Comparison of ENCODE assay signal across 9 cellular contexts in the genomic region with DNA sequence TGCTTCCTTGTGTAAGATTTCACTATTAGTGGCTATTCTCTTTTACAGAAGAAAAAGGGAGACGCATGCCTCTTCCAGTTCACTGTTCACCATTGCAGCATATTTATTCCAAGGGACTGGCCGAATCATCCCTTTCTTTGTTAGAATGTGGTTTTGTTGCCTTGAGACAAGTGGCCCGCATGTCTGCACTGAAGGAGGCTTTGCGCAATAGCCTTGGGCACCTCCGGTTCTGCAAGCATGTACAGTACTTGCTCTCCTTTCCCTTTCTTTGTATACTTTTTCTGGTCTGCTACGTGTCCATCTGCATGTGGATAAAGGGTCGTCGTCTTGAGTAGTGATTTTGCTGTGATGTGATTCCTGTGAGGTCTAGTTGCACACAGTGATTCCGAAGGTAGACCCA. TPM values are rescaled to one million over a fixed set of nuclear protein-coding genes. Genes with fewer than 3 reads are reported as not detected.
DNase-seq lines count a peak whose midpoint lies in the region; ATAC-seq, FAIRE-seq and TF ChIP-seq lines count a peak whose summit lies in the region.
"Had no signal": no experiment of that assay in that cellular context is flagged by ENCODE, and none has a peak within 500 bp of the region (broad histone marks: within the 10 kb centered on the region; RNA-seq: fewer than 3 reads in every experiment).

No MANE protein-coding gene starts in this region.

- peaks cover 61% of the 10 kb centered on the region for H4K20me1 ChIP-seq in keratinocyte (ENCODE audit: control insufficient read depth, extremely low read depth, insufficient read depth, low read length)

- H3K27me3 Mint-ChIP-seq in CD4-positive, alpha-beta memory T cell = no peaks in the 10 kb centered on the region
- H3K27me3 Mint-ChIP-seq: activated CD4-positive, alpha-beta memory T cell treated with anti-CD3 and anti-CD28 coated beads for 36 hours had no signal

- peaks cover 98% of the 10 kb centered on the region for H3K79me2 ChIP-seq in keratinocyte (ENCODE audit: control insufficient read depth, insufficient read depth, low read length)

- in situ Hi-C loops in transverse colon (cut with MboI; ENCODE audit: low pct_ligation_motif_present in 1 of 4, low pct_unique_long_range_greater_than_20kb in 1 of 4, low sequenced_read_pairs in 3 of 4) = no loop called here

- H3K27ac ChIP-seq in HUES64 (ENCODE audit: low read depth, low read length) = 0 out of 2 replicates have a peak overlapping the region, but pooled peaks have one; percentile 2
- peak overlapping the region; percentile 61 to 91 (median 83) for H3K27ac ChIP-seq in adrenal gland
- peak overlapping the region; percentile 93 for H3K27ac ChIP-seq in keratinocyte (ENCODE audit: control insufficient read depth, insufficient read depth, low read length)
- peak overlapping the region; percentile 74 to 81 (median 80) for H3K27ac ChIP-seq in transverse colon
- H3K27ac ChIP-seq in CD4-positive, alpha-beta memory T cell (ENCODE audit: low read depth, low read length) = no peak overlapping the region

- peak overlapping the region; percentile 90 for H3K4me2 ChIP-seq in keratinocyte (ENCODE audit: control insufficient read depth, extremely low read depth, insufficient read depth, low read depth, low read length)

- POLR2A ChIA-PET in CD4-positive, alpha-beta memory T cell (lab: Charles Lee; ENCODE audit: partially characterized antibody) = interaction anchor here (0.5 kb wide), 1 partner anchor 28 kb away, joined by 3 read pairs; no protein-coding TSS in a partner anchor

- TF ChIP-seq CTCF in adrenal gland (IDR thresholded peaks at IDR 0.05) = no peak
- no peak for TF ChIP-seq CTCF in keratinocyte (optimal IDR thresholded peaks at IDR 0.05 in 1 of 3, IDR thresholded peaks at IDR 0.05 in 1 of 3, conservative IDR thresholded peaks at IDR 0.05 in 1 of 3; ENCODE audit: extremely low read depth in 1 of 3, insufficient read depth in 2 of 3, low read length in 3 of 3)
- no peak for TF ChIP-seq CTCF in transverse colon (IDR thresholded peaks at IDR 0.05)

- TF ChIP-seq POLR2A in adrenal gland (IDR thresholded peaks at IDR 0.05) (no peak), transverse colon (IDR thresholded peaks at IDR 0.05) (no peak)

- dilution Hi-C loops in keratinocyte (cut with MboI; ENCODE audit: extremely low pct_ligation_motif_present, low sequenced_read_pairs) = no loop called here

- TF ChIP-seq EP300 in transverse colon (IDR thresholded peaks at IDR 0.05; ENCODE audit: low read depth) = no peak

- CTCF ChIA-PET in CD4-positive, alpha-beta memory T cell (lab: Charles Lee; ENCODE audit: partially characterized antibody) = no interaction called here

- H3K27ac Mint-ChIP-seq in CD4-positive, alpha-beta memory T cell = no peak overlapping the region
- H3K27ac Mint-ChIP-seq: activated CD4-positive, alpha-beta memory T cell treated with anti-CD3 and anti-CD28 coated beads for 36 hours had no signal

- FAIRE-seq in keratinocyte (lab: Jason Lieb, UNC) = peak; percentile 73

- H3K9ac ChIP-seq in HUES64 (ENCODE audit: low read depth, low read length) (0 out of 2 replicates have a peak overlapping the region, but pooled peaks have one; percentile 25), keratinocyte (ENCODE audit: control insufficient read depth, extremely low read depth, insufficient read depth, low read length) (peak overlapping the region; percentile 80)

- H3K9me3 ChIP-seq in HUES64 (ENCODE audit: insufficient read depth, low read depth, low read length) = no peaks in the 10 kb centered on the region
- no peaks in the 10 kb centered on the region for H3K9me3 ChIP-seq in adrenal gland (replicated peaks in 1 of 3)
- H3K9me3 ChIP-seq in keratinocyte (ENCODE audit: control insufficient read depth, low read depth, low read length) = no peaks in the 10 kb centered on the region
- H3K9me3 ChIP-seq in transverse colon = no peaks in the 10 kb centered on the region
- H3K9me3 ChIP-seq in CD4-positive, alpha-beta memory T cell (ENCODE audit: control insufficient read depth in 1 of 2, low read length in 2 of 2) = no peaks in the 10 kb centered on the region
- H3K9me3 ChIP-seq: MG63 had no signal

- WGBS in HUES64 = 77% methylated on average over 8 of the region's 9 CpGs
- WGBS in adrenal gland, 4 donors = 36 to 42% (median 38%) methylated on average over 9 of the region's 9 CpGs
- WGBS in transverse colon (ENCODE audit: low coverage in 1 of 2), 2 donors = 70 to 80% methylated on average over 8 to 9 of the region's 9 CpGs

- H3K4me1 ChIP-seq in HUES64 (ENCODE audit: insufficient read depth, low read length) = peaks cover 44% of the 10 kb centered on the region
- H3K4me1 ChIP-seq in adrenal gland (replicated peaks in 1 of 2) = peaks cover 42 to 61% of the 10 kb centered on the region in 2 donors
- peaks cover 81% of the 10 kb centered on the region for H3K4me1 ChIP-seq in keratinocyte (ENCODE audit: control insufficient read depth, extremely low read depth, insufficient read depth, low read length)
- H3K4me1 ChIP-seq in transverse colon = peaks cover 26 to 59% (median 33%) of the 10 kb centered on the region in 4 donors
- H3K4me1 ChIP-seq in CD4-positive, alpha-beta memory T cell (ENCODE audit: insufficient read depth, low read length) = no peaks in the 10 kb centered on the region

- H3K36me3 ChIP-seq in HUES64 (ENCODE audit: insufficient read depth, low read length) (no peaks in the 10 kb centered on the region), adrenal gland (replicated peaks in 1 of 2) (no peaks in the 10 kb centered on the region), keratinocyte (ENCODE audit: control insufficient read depth in 2 of 2, extremely low read depth in 1 of 2, insufficient read depth in 2 of 2, low read length in 2 of 2) (peaks cover 9 to 34% of the 10 kb centered on the region in 2 experiments), transverse colon (no peaks in the 10 kb centered on the region)
- H3K36me3 ChIP-seq in CD4-positive, alpha-beta memory T cell (ENCODE audit: insufficient read depth, low read length) = no peaks in the 10 kb centered on the region

- H3K4me1 Mint-ChIP-seq in CD4-positive, alpha-beta memory T cell = peaks cover 0 to 4% (median 2%) of the 10 kb centered on the region in 4 donors

- DNase-seq in adrenal gland (peak; percentile 37 to 83 (median 75)), keratinocyte (ENCODE audit: low read depth, low spot score) (peak; percentile 52), transverse colon (no peak), cerebellum (ENCODE audit: low spot score) (no peak), Right ventricle myocardium inferior (ENCODE audit: missing footprints) (no peak)
- DNase-seq in CD4-positive, alpha-beta memory T cell = no peak
- DNase-seq: activated CD4-positive, alpha-beta memory T cell treated with anti-CD3 and anti-CD28 coated beads for 36 hours had no signal

- peaks cover 2 to 4% of the 10 kb centered on the region in 2 donors for H3K36me3 Mint-ChIP-seq in CD4-positive, alpha-beta memory T cell
- H3K36me3 Mint-ChIP-seq: activated CD4-positive, alpha-beta memory T cell treated with anti-CD3 and anti-CD28 coated beads for 36 hours had no signal

- no peak overlapping the region for H3K4me3 ChIP-seq in HUES64 (ENCODE audit: low read length)
- H3K4me3 ChIP-seq in adrenal gland = no peak overlapping the region
- peak overlapping the region in 2 of 3 experiments; percentile 32 to 50 for H3K4me3 ChIP-seq in keratinocyte (ENCODE audit: control insufficient read depth in 2 of 3, extremely low read depth in 1 of 3, insufficient read depth in 2 of 3, low read depth in 1 of 3, low read length in 3 of 3)
- H3K4me3 ChIP-seq in transverse colon = no peak overlapping the region
- H3K4me3 ChIP-seq in CD4-positive, alpha-beta memory T cell (ENCODE audit: low read length in 2 of 2) = no peak overlapping the region
- H3K4me3 ChIP-seq: MG63 had no signal

- H2AFZ ChIP-seq in keratinocyte (ENCODE audit: control insufficient read depth, low read length) = no peak overlapping the region

- H3K27me3 ChIP-seq in HUES64 (ENCODE audit: insufficient read depth, low read length) = no peaks in the 10 kb centered on the region
- H3K27me3 ChIP-seq in adrenal gland = no peaks in the 10 kb centered on the region
- H3K27me3 ChIP-seq in keratinocyte (ENCODE audit: control insufficient read depth, extremely low read depth, insufficient read depth, low read length) = no peaks in the 10 kb centered on the region
- no peaks in the 10 kb centered on the region for H3K27me3 ChIP-seq in transverse colon
- H3K27me3 ChIP-seq in CD4-positive, alpha-beta memory T cell (ENCODE audit: insufficient read depth, low read length) = no peaks in the 10 kb centered on the region
- H3K27me3 ChIP-seq: MG63 had no signal

- intact Hi-C loops in adrenal gland (cut with DNase I) = no loop called here
- intact Hi-C loops in transverse colon (cut with DNase I; ENCODE audit: low total_unique reads) = loop anchor here (10.0 kb wide), 1 partner anchor 1726 kb away; no protein-coding TSS in a partner anchor
- intact Hi-C loops in CD4-positive, alpha-beta memory T cell (cut with micrococcal nuclease) = no loop called here
- intact Hi-C loops in Right ventricle myocardium inferior (cut with DNase I) = no loop called here

- no peak overlapping the region for H3K4me3 Mint-ChIP-seq in CD4-positive, alpha-beta memory T cell
- H3K4me3 Mint-ChIP-seq: activated CD4-positive, alpha-beta memory T cell treated with anti-CD3 and anti-CD28 coated beads for 36 hours had no signal

- peaks cover 21% of the 10 kb centered on the region for H3K9me1 ChIP-seq in keratinocyte (ENCODE audit: control insufficient read depth, extremely low read depth, insufficient read depth, low read length)

- ATAC-seq in Right ventricle myocardium inferior = no peak

- no peaks in the 10 kb centered on the region for H3K9me3 Mint-ChIP-seq in CD4-positive, alpha-beta memory T cell
- H3K9me3 Mint-ChIP-seq: activated CD4-positive, alpha-beta memory T cell treated with anti-CD3 and anti-CD28 coated beads for 36 hours had no signal

RNA-seq across cellular contexts. Expression of a gene that starts 43.0 kb away (rescaled TPM):
- 33.5 TPM for polyA plus RNA-seq in HUES64 (2013, experiment 1 of 2)
- 39.4 TPM for polyA plus RNA-seq in HUES64 (2013, experiment 2 of 2)
- total RNA-seq in adrenal gland (100 to 1,000 TPM in 6 of 8 donors, 10 to 100 TPM in 2; 84.6 to 278 (median 120) TPM), transverse colon (100 to 1,000 TPM; 282 to 707 (median 563) TPM), cerebellum (57.6 TPM), Right ventricle myocardium inferior (32.1 TPM)
- polyA plus RNA-seq in adrenal gland (100 to 1,000 TPM in 2 of 3 donors, 10 to 100 TPM in 1; 94.9 to 174 (median 138) TPM), keratinocyte (271 to 566 TPM (median 289 TPM) in 3 replicates)
- polyA plus RNA-seq in keratinocyte (2011; ENCODE audit: low read depth) = 139 TPM
- 224 and 242 TPM in 2 replicates for polyA plus RNA-seq in keratinocyte (2011; cell fraction: cytosol; rRNA removed)
- 1,762 and 1,792 TPM in 2 replicates for polyA plus RNA-seq in keratinocyte (2011; cell fraction: nucleus; rRNA removed)
- polyA plus RNA-seq in keratinocyte (2012; ENCODE audit: low replicate concordance) = 243 and 645 TPM in 2 replicates
- polyA minus RNA-seq in keratinocyte = 1,184 to 1,540 TPM (median 1,356 TPM) in 3 replicates
- polyA minus RNA-seq in keratinocyte (2011; cell fraction: cytosol; rRNA and poly(A)+ RNA removed) = 873 TPM
- polyA minus RNA-seq in keratinocyte (2011; cell fraction: nucleus; rRNA and poly(A)+ RNA removed) = 2,395 and 3,178 TPM in 2 replicates
- total RNA-seq in CD4-positive, alpha-beta memory T cell = 10 to 100 TPM; 22.5 to 28.5 TPM
- 10 to 100 TPM in 1 of 2 donors, 1 to 10 TPM in 1; 3.9 to 14.6 TPM for polyA plus RNA-seq in CD4-positive, alpha-beta memory T cell

Comparison
In these comparisons a context has a peak if more than half of its experiments do, and no peak if none do; other contexts are left out.
1. H3K4me3 ChIP-seq: peak in keratinocyte (2 of 3); none in HUES64 (single experiment), adrenal gland (0 of 4), transverse colon (0 of 4) and CD4-positive, alpha-beta memory T cell (0 of 2).
2. DNase-seq: peak in adrenal gland (7 of 7) and keratinocyte (single experiment); none in transverse colon (single experiment), CD4-positive, alpha-beta memory T cell (0 of 5), cerebellum (single experiment) and Right ventricle myocardium inferior (single experiment).